ENCODE assay signal across 14 cellular contexts in the genomic region with DNA sequence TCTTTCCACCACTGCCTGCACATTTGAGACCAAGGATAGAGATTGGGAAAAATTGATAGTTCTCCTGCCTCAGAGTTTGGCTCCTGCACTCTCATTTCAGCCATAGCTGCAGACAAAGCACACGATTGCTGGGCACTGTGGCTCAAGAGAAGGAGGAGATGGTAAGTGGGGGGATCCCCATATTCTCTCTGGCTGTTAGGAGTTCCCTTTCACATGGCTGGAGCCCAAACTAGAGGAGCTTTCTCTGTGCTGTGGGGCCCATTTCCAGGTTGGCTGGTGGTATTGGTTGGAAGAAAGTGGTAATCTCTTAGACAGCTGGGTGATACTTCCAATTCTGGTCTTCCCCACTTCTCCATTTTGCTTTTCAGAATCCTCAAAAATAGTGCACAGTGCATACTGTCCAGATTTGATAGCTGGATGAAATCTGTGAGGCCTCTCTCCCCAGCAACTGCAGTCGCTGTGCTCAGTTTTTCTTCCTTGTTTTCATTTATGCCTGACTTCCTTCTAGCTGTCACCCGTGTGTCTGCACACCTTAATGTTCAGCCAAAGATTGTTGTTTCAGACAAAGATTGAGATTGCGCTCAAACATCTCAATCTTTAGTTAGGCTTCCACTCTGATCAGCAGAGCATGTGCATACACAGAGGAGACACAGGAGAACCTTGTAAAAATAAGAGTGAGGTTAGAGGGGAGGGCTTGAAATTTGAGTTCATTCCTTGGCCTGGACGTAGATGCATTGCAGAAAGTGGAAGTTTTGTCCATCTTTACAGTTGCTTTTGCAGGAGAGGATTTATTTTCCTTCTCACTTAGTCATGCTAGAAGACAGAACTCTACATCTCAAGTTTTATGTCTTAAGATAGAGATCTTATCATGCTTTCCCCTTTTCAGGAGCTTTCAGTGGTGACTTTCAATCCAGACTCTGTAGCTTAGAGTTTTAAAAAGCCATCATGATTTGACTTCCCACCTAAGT. TPM values are rescaled to one million over a fixed set of nuclear protein-coding genes. Genes with fewer than 3 reads are reported as not detected.
DNase-seq lines count a peak whose midpoint lies in the region; ATAC-seq and TF ChIP-seq lines count a peak whose summit lies in the region.
"Had no signal": no experiment of that assay in that cellular context is flagged by ENCODE, and none has a peak within 500 bp of the region (broad histone marks: within the 10 kb centered on the region; RNA-seq: fewer than 3 reads in every experiment).

No MANE protein-coding gene starts in this region.

- H4K8ac ChIP-seq in mesendoderm (ENCODE audit: low read depth, low read length) = no peak overlapping the region

- DNase-seq in CD4-positive, CD25-positive, alpha-beta regulatory T cell = no peak
- DNase-seq in T-cell = no peak
- peak; percentile 26 for DNase-seq in left kidney (ENCODE audit: low read depth, low spot score)
- no peak for DNase-seq in stimulated activated CD4-positive, alpha-beta T cell treated with anti-CD3 and anti-CD28 coated beads, Interleukin-1b, Interleukin-23, amount 100 ng/mL, for 48 hours
- DNase-seq in mesendoderm = no peak
- no peak for DNase-seq in body of pancreas
- DNase-seq: hypothalamus, mammary epithelial cell, NCI-H1105 treated with DMSO at 0.1 percent for 48 hours, NCI-H524, SIG-M5 had no signal

- POLR2A ChIA-PET in T-cell (lab: Charles Lee) = interaction anchor here in 1 of 2 donors (0.5 to 0.7 kb wide), 2 partner anchors 12 to 140 kb away, joined by 3 to 4 read pairs; partner anchors contain the start of gene KCTD7

- no peak overlapping the region for H3K56ac ChIP-seq in mesendoderm (ENCODE audit: low read length)

- no peak overlapping the region for H3K4me2 ChIP-seq in mesendoderm (ENCODE audit: low read length)

- intact Hi-C loops in body of pancreas (cut with DNase I) = no loop called here

- no peak overlapping the region for H3K4ac ChIP-seq in mesendoderm (ENCODE audit: low read depth, low read length)

- H3K4me3 Mint-ChIP-seq in CD4-positive, CD25-positive, alpha-beta regulatory T cell = no peak overlapping the region
- no peak overlapping the region for H3K4me3 Mint-ChIP-seq in T-cell

- H2BK120ac ChIP-seq in mesendoderm (ENCODE audit: low read depth, low read length) = no peak overlapping the region

- H2BK15ac ChIP-seq in mesendoderm (replicated peaks; ENCODE audit: low read depth) = no peak overlapping the region

- TF ChIP-seq CTCF in body of pancreas (IDR thresholded peaks at IDR 0.05) = no peak

- H3K27me3 ChIP-seq in CD4-positive, CD25-positive, alpha-beta regulatory T cell (ENCODE audit: control insufficient read depth, insufficient read depth, low read length) = no peaks in the 10 kb centered on the region
- H3K27me3 ChIP-seq in mesendoderm (ENCODE audit: insufficient read depth, low read length, poor library complexity) (no peaks in the 10 kb centered on the region), body of pancreas (no peaks in the 10 kb centered on the region)

- H3K27ac ChIP-seq in CD4-positive, CD25-positive, alpha-beta regulatory T cell (ENCODE audit: insufficient read depth, low read length, poor library complexity, severe bottlenecking) = no peak overlapping the region
- H3K27ac ChIP-seq in mesendoderm (ENCODE audit: low read depth, low read length) (no peak overlapping the region), body of pancreas (peak overlapping the region in 2 of 4 donors; percentile 8 to 41)
- H3K27ac ChIP-seq: prostate gland had no signal

- no peaks in the 10 kb centered on the region for H3K9me3 ChIP-seq in CD4-positive, CD25-positive, alpha-beta regulatory T cell (ENCODE audit: control insufficient read depth in 2 of 2, low read length in 2 of 2)
- no peaks in the 10 kb centered on the region for H3K9me3 ChIP-seq in body of pancreas
- H3K9me3 ChIP-seq: prostate gland had no signal

- TF ChIP-seq POLR2A in body of pancreas (IDR thresholded peaks at IDR 0.05) = no peak

- no peak overlapping the region for H4K5ac ChIP-seq in mesendoderm (ENCODE audit: low read length)

- peaks cover 11% of the 10 kb centered on the region for H3K4me1 ChIP-seq in CD4-positive, CD25-positive, alpha-beta regulatory T cell (ENCODE audit: control insufficient read depth, insufficient read depth, low read length, poor library complexity, severe bottlenecking)
- H3K4me1 ChIP-seq in mesendoderm (ENCODE audit: control insufficient read depth, low read depth, low read length) (peaks cover 2% of the 10 kb centered on the region), body of pancreas (peaks cover 48% of the 10 kb centered on the region)
- H3K4me1 ChIP-seq: prostate gland had no signal

- peak overlapping the region; percentile 34 to 92 (median 83) for H3K27ac Mint-ChIP-seq in CD4-positive, CD25-positive, alpha-beta regulatory T cell
- peak overlapping the region; percentile 40 to 55 for H3K27ac Mint-ChIP-seq in T-cell

- WGBS in mesendoderm (ENCODE audit: extremely low coverage, insufficient coverage, low lambda C conversion rate) = no CpG with 5 or more reads among the region's 5 CpGs
- 48 to 60% methylated on average over 5 of the region's 5 CpGs for WGBS in body of pancreas, 2 donors

- no peak overlapping the region for H3K23ac ChIP-seq in mesendoderm (ENCODE audit: low read length)

- CTCF ChIA-PET in T-cell (lab: Charles Lee) = interaction anchor here in 1 of 2 donors (0.6 kb wide), 2 partner anchors 64 to 91 kb away, joined by 3 read pairs; no protein-coding TSS in a partner anchor

- no peak overlapping the region for H2BK5ac ChIP-seq in mesendoderm (ENCODE audit: low read length)

- H2AK5ac ChIP-seq in mesendoderm (ENCODE audit: low read length) = no peak overlapping the region

- no peaks in the 10 kb centered on the region for H3K9me3 Mint-ChIP-seq in CD4-positive, CD25-positive, alpha-beta regulatory T cell
- H3K9me3 Mint-ChIP-seq in T-cell = no peaks in the 10 kb centered on the region

- no peak for ATAC-seq in CD4-positive, CD25-positive, alpha-beta regulatory T cell (ENCODE audit: low read depth in 2 of 2)
- ATAC-seq in GM19463 (IDR thresholded peaks at IDR 0.05; ENCODE audit: unreplicated experiment) = peak; percentile 61
- no peak for ATAC-seq in T-cell (replicated peaks in 1 of 4)
- ATAC-seq in HG03045 (IDR thresholded peaks at IDR 0.05; ENCODE audit: unreplicated experiment) = no peak
- no peak for ATAC-seq in body of pancreas

- no peak overlapping the region for H3K4me3 ChIP-seq in CD4-positive, CD25-positive, alpha-beta regulatory T cell (ENCODE audit: low read depth, low read length)
- H3K4me3 ChIP-seq in mesendoderm (ENCODE audit: low read length) (no peak overlapping the region), body of pancreas (no peak overlapping the region)
- H3K4me3 ChIP-seq: prostate gland had no signal

- peaks cover 11% of the 10 kb centered on the region for H3K36me3 Mint-ChIP-seq in CD4-positive, CD25-positive, alpha-beta regulatory T cell
- peaks cover 20% of the 10 kb centered on the region for H3K36me3 Mint-ChIP-seq in T-cell

- H3K18ac ChIP-seq in mesendoderm (ENCODE audit: low read length) = no peak overlapping the region

- no peaks in the 10 kb centered on the region for H3K27me3 Mint-ChIP-seq in CD4-positive, CD25-positive, alpha-beta regulatory T cell
- no peaks in the 10 kb centered on the region for H3K27me3 Mint-ChIP-seq in T-cell

- H3K9ac ChIP-seq in mesendoderm (ENCODE audit: low read length) = no peak overlapping the region

- peaks cover 9% of the 10 kb centered on the region for H3K79me1 ChIP-seq in mesendoderm (ENCODE audit: low read length)

- peaks cover 11% of the 10 kb centered on the region for H3K36me3 ChIP-seq in CD4-positive, CD25-positive, alpha-beta regulatory T cell (ENCODE audit: control insufficient read depth, insufficient read depth, low read length)
- H3K36me3 ChIP-seq in mesendoderm (ENCODE audit: control insufficient read depth, insufficient read depth, low read length) (no peaks in the 10 kb centered on the region), body of pancreas (replicated peaks in 1 of 2; ENCODE audit: insufficient read depth in 1 of 2, low read depth in 2 of 2) (no peaks in the 10 kb centered on the region)
- H3K36me3 ChIP-seq: prostate gland had no signal

- H3K79me2 ChIP-seq in mesendoderm (ENCODE audit: control insufficient read depth, insufficient read depth, low read length) = peaks cover 3% of the 10 kb centered on the region

- H3K4me1 Mint-ChIP-seq in CD4-positive, CD25-positive, alpha-beta regulatory T cell = peaks cover 23 to 58% (median 48%) of the 10 kb centered on the region in 4 donors
- peaks cover 50 to 57% (median 52%) of the 10 kb centered on the region in 3 donors for H3K4me1 Mint-ChIP-seq in T-cell

RNA-seq across cellular contexts. Expression of gene RABGEF1, which starts 28.6 kb away (rescaled TPM):
- 30.4 TPM for total RNA-seq in CD4-positive, CD25-positive, alpha-beta regulatory T cell
- 10 to 100 TPM; 16.6 to 22.7 (median 18.2) TPM for polyA plus RNA-seq in CD4-positive, CD25-positive, alpha-beta regulatory T cell
- total RNA-seq in T-cell (10 to 100 TPM; 18.2 to 22.6 (median 20.9) TPM), body of pancreas (10 to 100 TPM; 21.8 to 28.3 TPM)
- polyA plus RNA-seq in mesendoderm (2013, experiment 1 of 2) = 10.8 TPM
- 9.9 TPM for polyA plus RNA-seq in mesendoderm (2013, experiment 2 of 2)
